Comparison of ENCODE assay signal across 19 cellular contexts in the genomic region with DNA sequence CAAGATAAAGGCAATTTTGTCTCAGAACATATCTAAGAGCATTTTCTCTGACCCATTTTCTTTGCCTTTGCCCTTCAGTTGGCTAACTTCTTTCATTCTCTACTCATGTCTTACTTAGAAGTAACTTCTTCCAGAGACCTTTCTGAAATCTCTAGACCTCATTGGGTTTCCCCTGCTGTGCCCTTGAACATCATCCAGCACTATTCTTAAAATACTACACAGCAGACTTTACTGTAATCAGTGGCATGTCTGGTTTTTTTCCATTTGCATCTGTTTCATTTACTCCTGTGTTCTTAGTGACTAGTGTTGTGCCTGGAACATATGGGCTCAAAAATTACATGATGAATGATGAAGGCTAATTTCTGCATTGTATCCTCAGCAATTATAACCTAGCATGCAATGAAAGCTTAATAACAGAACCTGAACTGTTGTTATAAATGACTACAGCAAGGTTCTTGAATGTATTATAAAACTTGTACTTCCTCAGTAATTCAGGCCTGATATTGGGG.
DNase-seq lines count a peak whose midpoint lies in the region; ATAC-seq, FAIRE-seq and TF ChIP-seq lines count a peak whose summit lies in the region.
"Had no signal": no experiment of that assay in that cellular context is flagged by ENCODE, and none has a peak within 500 bp of the region (broad histone marks: within the 10 kb centered on the region; RNA-seq: fewer than 3 reads in every experiment).

No MANE protein-coding gene starts in this region.

- in situ Hi-C loops in GM13977 (cut with MboI; ENCODE audit: low pct_unique_long_range_greater_than_20kb, low sequenced_read_pairs, unreplicated experiment), result no loop called here

- DNase-seq in GM13977 (ENCODE audit: low spot score) (peak; percentile 15), NCI-H446 treated with DMSO at 0.1 percent for 48 hours (lab: John Stamatoyannopoulos, UW) (peak; percentile 35), NCI-H1048 (lab: John Stamatoyannopoulos, UW) (no peak)
- DNase-seq: activated CD4-positive, alpha-beta T cell treated with anti-CD3 and anti-CD28 coated beads for 48 hours; activated naive CD4-positive, alpha-beta T cell treated with anti-CD3 and anti-CD28 coated beads, Interleukin-2, amount 10 ng/mL, durations not matched to agents 7 days and 5 days; central memory CD4-positive, alpha-beta T cell; dermis blood vessel endothelial cell; islet precursor cell; NCI-H1417 treated with DMSO at 0.1 percent for 48 hours; NCI-H524 treated with DMSO at 0.1 percent for 48 hours; pancreas; spleen; stimulated activated CD4-positive, alpha-beta T cell treated with anti-CD3 and anti-CD28 coated beads, Interleukin-2, amount 100 ng/mL, for 48 hours; stimulated activated naive CD4-positive, alpha-beta T cell treated with Interleukin-2 at 50 U/mL for 16 hours; T-helper 2 cell had no signal

- TF ChIP-seq CTCF in GM13977 (IDR thresholded peaks at IDR 0.05; ENCODE audit: extremely low read depth, insufficient read depth, missing control alignments), result no peak

- ATAC-seq in GM21447 (IDR thresholded peaks at IDR 0.05; ENCODE audit: unreplicated experiment) (peak; percentile 51), HG02870 (IDR thresholded peaks at IDR 0.05; ENCODE audit: unreplicated experiment) (no peak), HG02678 (IDR thresholded peaks at IDR 0.05; ENCODE audit: unreplicated experiment) (no peak)

- peak; percentile 49 for FAIRE-seq in islet of Langerhans (lab: Jason Lieb, UNC)
